ENCODE assay signal across 8 cellular contexts in the genomic region with DNA sequence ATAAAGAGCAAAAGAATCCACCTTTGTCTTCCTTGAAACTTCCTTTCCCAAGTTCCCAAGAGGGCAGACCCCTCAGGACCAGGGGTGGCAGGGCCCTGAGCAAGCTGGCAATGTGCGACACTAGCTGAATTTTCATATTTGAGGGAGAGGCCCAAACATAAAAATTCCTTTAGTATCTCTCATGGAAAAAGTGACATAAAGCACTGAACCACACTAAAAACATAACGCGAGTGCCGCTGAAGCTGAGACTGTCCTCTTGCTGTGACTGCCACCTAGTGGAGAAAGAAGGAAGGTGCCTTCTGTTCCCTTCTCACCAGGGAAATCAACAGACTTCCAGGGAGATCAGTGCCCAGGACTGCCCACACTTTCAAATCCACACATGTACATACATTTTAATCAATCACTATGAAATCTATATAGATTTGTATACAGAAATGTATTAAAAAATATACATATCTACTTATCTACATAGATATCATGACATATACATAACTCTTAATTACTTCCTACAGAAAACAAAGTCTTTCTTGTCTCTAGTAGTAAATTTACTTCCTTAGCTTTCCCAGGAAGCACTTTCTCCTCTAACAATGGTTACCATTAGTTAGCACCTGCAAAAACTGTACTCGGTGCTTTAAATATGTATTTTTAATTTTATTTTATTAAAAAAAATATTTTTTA. TPM values are rescaled to one million over a fixed set of nuclear protein-coding genes. Genes with fewer than 3 reads are reported as not detected.
DNase-seq lines count a peak whose midpoint lies in the region; ATAC-seq and TF ChIP-seq lines count a peak whose summit lies in the region.

No MANE protein-coding gene starts in this region.

- ATAC-seq in HG03196 (IDR thresholded peaks at IDR 0.05; ENCODE audit: unreplicated experiment) (peak; percentile 69), left lung (peak; percentile 90), GM21390 (IDR thresholded peaks at IDR 0.05; ENCODE audit: unreplicated experiment) (no peak)

- peaks cover 6% of the 10 kb centered on the region for H3K4me1 Mint-ChIP-seq in activated CD4-positive, alpha-beta T cell treated with anti-CD3 and anti-CD28 coated beads, Interleukin-2, amount 10 ng/mL, durations not matched to agents 7 days and 5 days

- TF ChIP-seq CTCF in colonic mucosa (IDR thresholded peaks at IDR 0.05) (peak; percentile 87), left lung (IDR thresholded peaks at IDR 0.05) (peak; percentile 95 to 96)

- no peaks in the 10 kb centered on the region for H3K27me3 Mint-ChIP-seq in activated CD4-positive, alpha-beta T cell treated with anti-CD3 and anti-CD28 coated beads, Interleukin-2, amount 10 ng/mL, durations not matched to agents 7 days and 5 days

- peak overlapping the region in 1 of 2 donors; percentile 58 for H3K9ac ChIP-seq in colonic mucosa (ENCODE audit: low read depth in 2 of 2, low read length in 2 of 2)

- CTCF ChIA-PET in activated CD4-positive, alpha-beta T cell treated with anti-CD3 and anti-CD28 coated beads, Interleukin-2, amount 10 ng/mL, durations not matched to agents 7 days and 5 days (lab: Charles Lee), result interaction anchor here (0.7 to 2.0 kb wide), 25 partner anchors 8 to 235 kb away, joined by 3 to 21 read pairs (median 3); partner anchors contain the start of gene SSH1

- POLR2A ChIA-PET in activated CD4-positive, alpha-beta T cell treated with anti-CD3 and anti-CD28 coated beads, Interleukin-2, amount 10 ng/mL, durations not matched to agents 7 days and 5 days (lab: Charles Lee), result interaction anchor here (0.5 kb wide), 1 partner anchor 289 kb away, joined by 3 read pairs; no protein-coding TSS in a partner anchor

- H3K36me3 ChIP-seq in colonic mucosa, result peaks cover 5% of the 10 kb centered on the region
- peaks cover 0 to 96% of the 10 kb centered on the region in 2 donors for H3K36me3 ChIP-seq in left lung

- H3K9me3 Mint-ChIP-seq in activated CD4-positive, alpha-beta T cell treated with anti-CD3 and anti-CD28 coated beads, Interleukin-2, amount 10 ng/mL, durations not matched to agents 7 days and 5 days, result no peaks in the 10 kb centered on the region

- H3K36me3 Mint-ChIP-seq in activated CD4-positive, alpha-beta T cell treated with anti-CD3 and anti-CD28 coated beads, Interleukin-2, amount 10 ng/mL, durations not matched to agents 7 days and 5 days (ENCODE audit: low read depth), result peaks cover 32% of the 10 kb centered on the region

- DNase-seq in DMS153 treated with DMSO at 0.1 percent for 48 hours (lab: John Stamatoyannopoulos, UW; ENCODE audit: unreplicated experiment) (peak; percentile 83), NCI-H526 (lab: John Stamatoyannopoulos, UW) (peak; percentile 36 to 76), colonic mucosa (peak; percentile 85), left lung (peak in 1 of 2 donors; percentile 76)
- peak; percentile 81 for DNase-seq in activated CD4-positive, alpha-beta T cell treated with anti-CD3 and anti-CD28 coated beads, Interleukin-2, amount 10 ng/mL, durations not matched to agents 7 days and 5 days
- DNase-seq in stimulated activated CD4-positive, alpha-beta T cell treated with anti-CD3 and anti-CD28 coated beads, Interleukin-2, amount 100 ng/mL, for 4 hours (ENCODE audit: low read depth), result peak; percentile 65

- H3K4me1 ChIP-seq in colonic mucosa (no peaks in the 10 kb centered on the region), left lung (peaks cover 3 to 34% of the 10 kb centered on the region in 2 donors)

- H3K9me3 ChIP-seq in colonic mucosa, result no peaks in the 10 kb centered on the region
- H3K9me3 ChIP-seq in left lung, result no peaks in the 10 kb centered on the region

- no peak overlapping the region for H3K4me3 Mint-ChIP-seq in activated CD4-positive, alpha-beta T cell treated with anti-CD3 and anti-CD28 coated beads, Interleukin-2, amount 10 ng/mL, durations not matched to agents 7 days and 5 days

- intact Hi-C loops in colonic mucosa (cut with DNase I), result loop anchor here (2.0 to 10.0 kb wide), 2 partner anchors 139 to 239 kb away; partner anchors contain the start of genes ISCU and SART3
- intact Hi-C loops in left lung (cut with DNase I), result loop anchor here in 1 of 2 donors (5.0 kb wide), 2 partner anchors 136 to 236 kb away; no protein-coding TSS in a partner anchor

- H3K27ac Mint-ChIP-seq in activated CD4-positive, alpha-beta T cell treated with anti-CD3 and anti-CD28 coated beads, Interleukin-2, amount 10 ng/mL, durations not matched to agents 7 days and 5 days, result peak overlapping the region; percentile 57

- H3K4me3 ChIP-seq in colonic mucosa (no peak overlapping the region), left lung (no peak overlapping the region)

- peak overlapping the region; percentile 69 for H3K27ac ChIP-seq in colonic mucosa
- peak overlapping the region; percentile 74 to 90 for H3K27ac ChIP-seq in left lung

- no peaks in the 10 kb centered on the region for H3K27me3 ChIP-seq in colonic mucosa
- no peaks in the 10 kb centered on the region for H3K27me3 ChIP-seq in left lung

RNA-seq across cellular contexts. Expression of gene SSH1, which starts 53.8 kb away (rescaled TPM):
- total RNA-seq in activated CD4-positive, alpha-beta T cell treated with anti-CD3 and anti-CD28 coated beads, Interleukin-2, amount 10 ng/mL, durations not matched to agents 7 days and 5 days, result 10 to 100 TPM; 24.2 to 27.4 TPM
- total RNA-seq in colonic mucosa, result 10 to 100 TPM; 22.5 to 29.1 TPM
- 10 to 100 TPM; 43.5 to 48.8 TPM for total RNA-seq in left lung
